In genomic region chr4:138390286-138390685, GRCh38 we compare ENCODE assay signal across 23 cellular contexts.
DNase-seq lines count a peak whose midpoint lies in the region; ATAC-seq, FAIRE-seq and TF ChIP-seq lines count a peak whose summit lies in the region.
"Had no signal": no experiment of that assay in that cellular context is flagged by ENCODE, and none has a peak within 500 bp of the region (broad histone marks: within the 10 kb centered on the region; RNA-seq: fewer than 3 reads in every experiment).

No MANE protein-coding gene starts in this region.

- POLR2A ChIA-PET in SK-N-SH (lab: Yijun Ruan, JAX), result no interaction called here

- in situ Hi-C loops in transverse colon (cut with MboI; ENCODE audit: low pct_ligation_motif_present in 1 of 4, low pct_unique_long_range_greater_than_20kb in 1 of 4, low sequenced_read_pairs in 3 of 4), result no loop called here

- H3K9me2 ChIP-seq in SK-N-SH, result no peaks in the 10 kb centered on the region

- CTCF ChIA-PET in SK-N-SH (lab: Yijun Ruan, JAX), result no interaction called here

- no peak overlapping the region for H3K4me2 ChIP-seq in SK-N-SH
- H3K4me2 ChIP-seq: neural progenitor cell had no signal

- H2AFZ ChIP-seq in SK-N-SH (ENCODE audit: low read depth), result no peak overlapping the region
- H2AFZ ChIP-seq: neural progenitor cell had no signal

- intact Hi-C loops in transverse colon (cut with DNase I; ENCODE audit: low total_unique reads), result no loop called here

- H3K27me3 ChIP-seq in SK-N-SH (ENCODE audit: insufficient read depth) (no peaks in the 10 kb centered on the region), foreskin keratinocyte (no peaks in the 10 kb centered on the region), transverse colon (no peaks in the 10 kb centered on the region)
- H3K27me3 ChIP-seq: suprapubic skin had no signal

- H4K20me1 ChIP-seq in SK-N-SH (ENCODE audit: insufficient read depth), result no peaks in the 10 kb centered on the region

- H3F3A ChIP-seq in SK-N-SH (replicated peaks; ENCODE audit: insufficient read depth), result no peaks in the 10 kb centered on the region

- no peak for TF ChIP-seq POLR2A in transverse colon (IDR thresholded peaks at IDR 0.05)

- DNase-seq in SK-N-SH, result no peak
- DNase-seq in astrocyte of the hippocampus (ENCODE audit: low read depth, low spot score), result peak; percentile 16
- DNase-seq in foreskin keratinocyte, result peak in 1 of 2 donors; percentile 30
- DNase-seq in urothelium cell line (ENCODE audit: low spot score), result peak; percentile 23
- no peak for DNase-seq in NCI-H2029 treated with DMSO at 0.1 percent for 48 hours (lab: John Stamatoyannopoulos, UW)
- no peak for DNase-seq in NCI-H146 treated with DMSO at 0.1 percent for 48 hours (lab: John Stamatoyannopoulos, UW; ENCODE audit: unreplicated experiment)
- no peak for DNase-seq in transverse colon
- DNase-seq: 8988T; activated CD4-positive, CD25-positive, alpha-beta regulatory T cell treated with anti-CD3 and anti-CD28 coated beads, Interleukin-2, amount 50 U/mL, for 72 hours; activated CD8-positive, alpha-beta memory T cell treated with anti-CD3 and anti-CD28 coated beads for 24 hours; activated T-cell treated with anti-CD3 and anti-CD28 coated beads, Interleukin-2, amount 50 U/mL, for 72 hours; dermis blood vessel endothelial cell; HFFc6; kidney glomerular epithelial cell; NCI-H1930; NCI-H526; T1000 had no signal

- no peaks in the 10 kb centered on the region for H3K4me1 ChIP-seq in SK-N-SH (ENCODE audit: control insufficient read depth in 1 of 2, insufficient read depth in 2 of 2, low read depth in 1 of 2, low read length in 1 of 2)
- H3K4me1 ChIP-seq in foreskin keratinocyte, result no peaks in the 10 kb centered on the region
- no peaks in the 10 kb centered on the region for H3K4me1 ChIP-seq in transverse colon
- H3K4me1 ChIP-seq: suprapubic skin had no signal

- H3K27ac ChIP-seq in SK-N-SH (ENCODE audit: low read depth in 2 of 2, low read length in 1 of 2), result no peak overlapping the region
- H3K27ac ChIP-seq in foreskin keratinocyte, result no peak overlapping the region
- no peak overlapping the region for H3K27ac ChIP-seq in transverse colon
- H3K27ac ChIP-seq: neural progenitor cell, SK-N-MC, suprapubic skin had no signal

- H3K36me3 ChIP-seq in SK-N-SH (replicated peaks in 1 of 2; ENCODE audit: control insufficient read depth in 1 of 2, insufficient read depth in 2 of 2, low read length in 1 of 2) (no peaks in the 10 kb centered on the region), transverse colon (no peaks in the 10 kb centered on the region)
- H3K36me3 ChIP-seq: neural progenitor cell, suprapubic skin had no signal

- WGBS in SK-N-SH (ENCODE audit: low lambda C conversion rate), result 17% methylated on average over 2 of the region's 2 CpGs
- WGBS in transverse colon (ENCODE audit: low coverage in 1 of 2), 2 donors, result 43 to 55% methylated on average over 2 of the region's 2 CpGs

- no peak for FAIRE-seq in urothelium cell line (lab: Jason Lieb, UNC)
- FAIRE-seq: G401.6, HTR-8/SVneo had no signal

- no peak for TF ChIP-seq CTCF in SK-N-SH (IDR thresholded peaks at IDR 0.05)
- no peak for TF ChIP-seq CTCF in foreskin keratinocyte (conservative IDR thresholded peaks at IDR 0.05)
- TF ChIP-seq CTCF in transverse colon (IDR thresholded peaks at IDR 0.05), result no peak

- H3K4me3 ChIP-seq in SK-N-SH (ENCODE audit: low read depth in 2 of 2, low read length in 1 of 2), result no peak overlapping the region
- H3K4me3 ChIP-seq in transverse colon, result no peak overlapping the region
- H3K4me3 ChIP-seq: neural progenitor cell, SK-N-MC, suprapubic skin had no signal

- ATAC-seq in SK-N-SH treated with all-trans-retinoic acid at 6 μM for 48 hours (no peak), foreskin keratinocyte (peak; percentile 77)
- ATAC-seq: activated T-cell treated with anti-CD3 and anti-CD28 coated beads, Interleukin-2, amount 50 U/mL, for 72 hours had no signal

- H3K9me3 ChIP-seq in SK-N-SH (no peaks in the 10 kb centered on the region), transverse colon (no peaks in the 10 kb centered on the region)
- H3K9me3 ChIP-seq: suprapubic skin had no signal

- no peaks in the 10 kb centered on the region for H3K79me2 ChIP-seq in SK-N-SH (ENCODE audit: insufficient read depth)

- no peak for TF ChIP-seq RAD21 in SK-N-SH (IDR thresholded peaks at IDR 0.05; ENCODE audit: low read length)

- H3K9ac ChIP-seq in SK-N-SH, result no peak overlapping the region
- H3K9ac ChIP-seq: neural progenitor cell had no signal

- TF ChIP-seq EP300 in SK-N-SH (IDR thresholded peaks at IDR 0.05; ENCODE audit: borderline replicate concordance in 1 of 2, low read depth in 1 of 2, low read length in 1 of 2) (no peak), transverse colon (IDR thresholded peaks at IDR 0.05; ENCODE audit: low read depth) (no peak)

TF ChIP-seq in SK-N-SH, 30 proteins besides CTCF, POLR2A, EP300 and RAD21 (continues in another document):
- no peak for TF ChIP-seq USF2 (IDR thresholded peaks at IDR 0.05; ENCODE audit: borderline replicate concordance, low read depth, low read length)
- no peak for TF ChIP-seq RFX5 (IDR thresholded peaks at IDR 0.05; ENCODE audit: low read length)
- TF ChIP-seq CHD2 (IDR thresholded peaks at IDR 0.05; ENCODE audit: low read length, partially characterized antibody), result no peak
- TF ChIP-seq NRF1 (IDR thresholded peaks at IDR 0.05; ENCODE audit: low read depth, low read length), result no peak
- no peak for TF ChIP-seq FOXJ3 (CRISPR knock-in tag; IDR thresholded peaks at IDR 0.05)
- no peak for TF ChIP-seq ZBTB33 (IDR thresholded peaks at IDR 0.05; ENCODE audit: borderline replicate concordance, low read depth)

TF ChIP-seq in SK-N-SH treated with all-trans-retinoic acid at 6 μM for 48 hours, 23 proteins besides CTCF, POLR2A, EP300 and RAD21:
- TF ChIP-seq ZC3H10 (CRISPR knock-in tag; IDR thresholded peaks at IDR 0.05) (no peak), GLIS3 (CRISPR knock-in tag; IDR thresholded peaks at IDR 0.05) (no peak), CSDC2 (CRISPR knock-in tag; IDR thresholded peaks at IDR 0.05) (no peak), ZNF70 (CRISPR knock-in tag; IDR thresholded peaks at IDR 0.05) (no peak), BACH2 (CRISPR knock-in tag; IDR thresholded peaks at IDR 0.05; ENCODE audit: borderline replicate concordance) (no peak)
- TF ChIP-seq, protein P1, sequence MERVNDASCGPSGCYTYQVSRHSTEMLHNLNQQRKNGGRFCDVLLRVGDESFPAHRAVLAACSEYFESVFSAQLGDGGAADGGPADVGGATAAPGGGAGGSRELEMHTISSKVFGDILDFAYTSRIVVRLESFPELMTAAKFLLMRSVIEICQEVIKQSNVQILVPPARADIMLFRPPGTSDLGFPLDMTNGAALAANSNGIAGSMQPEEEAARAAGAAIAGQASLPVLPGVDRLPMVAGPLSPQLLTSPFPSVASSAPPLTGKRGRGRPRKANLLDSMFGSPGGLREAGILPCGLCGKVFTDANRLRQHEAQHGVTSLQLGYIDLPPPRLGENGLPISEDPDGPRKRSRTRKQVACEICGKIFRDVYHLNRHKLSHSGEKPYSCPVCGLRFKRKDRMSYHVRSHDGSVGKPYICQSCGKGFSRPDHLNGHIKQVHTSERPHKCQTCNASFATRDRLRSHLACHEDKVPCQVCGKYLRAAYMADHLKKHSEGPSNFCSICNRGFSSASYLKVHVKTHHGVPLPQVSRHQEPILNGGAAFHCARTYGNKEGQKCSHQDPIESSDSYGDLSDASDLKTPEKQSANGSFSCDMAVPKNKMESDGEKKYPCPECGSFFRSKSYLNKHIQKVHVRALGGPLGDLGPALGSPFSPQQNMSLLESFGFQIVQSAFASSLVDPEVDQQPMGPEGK (CRISPR knock-in tag; IDR thresholded peaks at IDR 0.05; ENCODE audit: borderline replicate concordance), result no peak

Comparison
In these comparisons a context has a peak if more than half of its experiments do, and no peak if none do; other contexts are left out.
1. DNase-seq: peak in astrocyte of the hippocampus (single experiment) and urothelium cell line (single experiment); none in SK-N-SH (single experiment), NCI-H2029 treated with DMSO at 0.1 percent for 48 hours (single experiment), NCI-H146 treated with DMSO at 0.1 percent for 48 hours (single experiment) and transverse colon (single experiment).